14 cellular contexts compared by ENCODE assay signal in the genomic region with DNA sequence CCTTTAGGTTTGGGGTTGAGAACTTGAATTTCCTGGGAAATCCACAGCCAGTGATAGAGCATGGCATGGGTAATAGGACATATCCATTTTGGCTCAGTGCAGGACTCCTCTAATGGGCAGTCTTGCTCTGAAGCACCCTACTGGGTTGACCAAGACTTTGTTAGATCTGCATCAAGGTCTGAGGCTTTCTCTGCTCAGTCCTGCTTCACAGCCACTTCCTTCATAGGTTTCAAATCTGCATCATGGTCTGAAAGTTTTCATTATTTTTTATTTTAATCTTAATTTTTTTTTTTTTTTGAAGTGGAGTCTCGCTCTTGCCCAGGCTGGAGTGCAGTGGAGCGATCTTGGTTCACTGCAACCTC. TPM values are rescaled to one million over a fixed set of nuclear protein-coding genes. Genes with fewer than 3 reads are reported as not detected.
DNase-seq lines count a peak whose midpoint lies in the region; ATAC-seq lines count a peak whose summit lies in the region.
"Had no signal": no experiment of that assay in that cellular context is flagged by ENCODE, and none has a peak within 500 bp of the region (broad histone marks: within the 10 kb centered on the region; RNA-seq: fewer than 3 reads in every experiment).

No MANE protein-coding gene starts in this region.

- peaks cover 43% of the 10 kb centered on the region for H3K4me1 Mint-ChIP-seq in activated CD4-positive, alpha-beta T cell treated with anti-CD3 and anti-CD28 coated beads, Interleukin-2, amount 10 ng/mL, durations not matched to agents 24 days and 14 days
- H3K4me1 Mint-ChIP-seq in natural killer cell treated with Interleukin-12 subunit alpha and Interleukin-12 subunit beta and Interleukin-15 and Interleukin-18, amount 100 ng/mL, for 72 hours (ENCODE audit: low read depth in 2 of 2) = peaks cover 43 to 52% of the 10 kb centered on the region in 2 donors
- H3K4me1 Mint-ChIP-seq: brain had no signal

- peaks cover 4% of the 10 kb centered on the region for H3K9me3 Mint-ChIP-seq in activated CD4-positive, alpha-beta T cell treated with anti-CD3 and anti-CD28 coated beads, Interleukin-2, amount 10 ng/mL, durations not matched to agents 24 days and 14 days
- H3K9me3 Mint-ChIP-seq in natural killer cell treated with Interleukin-12 subunit alpha and Interleukin-12 subunit beta and Interleukin-15 and Interleukin-18, amount 100 ng/mL, for 72 hours = peaks cover 3% of the 10 kb centered on the region

- ATAC-seq in GM21737 (IDR thresholded peaks at IDR 0.05; ENCODE audit: unreplicated experiment) (peak; percentile 50), HG03439 (IDR thresholded peaks at IDR 0.05; ENCODE audit: unreplicated experiment) (peak; percentile 44)
- peak in 1 of 2 donors; percentile 23 for ATAC-seq in natural killer cell treated with Interleukin-12 subunit alpha and Interleukin-12 subunit beta and Interleukin-15 and Interleukin-18, amount 100 ng/mL, for 72 hours
- ATAC-seq: A549 had no signal

- peak overlapping the region; percentile 73 for H3K4me3 Mint-ChIP-seq in activated CD4-positive, alpha-beta T cell treated with anti-CD3 and anti-CD28 coated beads, Interleukin-2, amount 10 ng/mL, durations not matched to agents 24 days and 14 days
- H3K4me3 Mint-ChIP-seq in natural killer cell treated with Interleukin-12 subunit alpha and Interleukin-12 subunit beta and Interleukin-15 and Interleukin-18, amount 100 ng/mL, for 72 hours = peak overlapping the region; percentile 71
- H3K4me3 Mint-ChIP-seq: brain had no signal

- H3K36me3 Mint-ChIP-seq in activated CD4-positive, alpha-beta T cell treated with anti-CD3 and anti-CD28 coated beads, Interleukin-2, amount 10 ng/mL, durations not matched to agents 24 days and 14 days (ENCODE audit: low read depth) = peaks cover 28% of the 10 kb centered on the region
- H3K36me3 Mint-ChIP-seq in natural killer cell treated with Interleukin-12 subunit alpha and Interleukin-12 subunit beta and Interleukin-15 and Interleukin-18, amount 100 ng/mL, for 72 hours = peaks cover 8% of the 10 kb centered on the region

- intact Hi-C loops in activated CD4-positive, alpha-beta T cell treated with anti-CD3 and anti-CD28 coated beads, Interleukin-2, amount 10 ng/mL, durations not matched to agents 24 days and 14 days (cut with micrococcal nuclease) = no loop called here

- H3K27ac Mint-ChIP-seq in activated CD4-positive, alpha-beta T cell treated with anti-CD3 and anti-CD28 coated beads, Interleukin-2, amount 10 ng/mL, durations not matched to agents 24 days and 14 days = peak overlapping the region; percentile 92
- peak overlapping the region; percentile 54 to 88 for H3K27ac Mint-ChIP-seq in natural killer cell treated with Interleukin-12 subunit alpha and Interleukin-12 subunit beta and Interleukin-15 and Interleukin-18, amount 100 ng/mL, for 72 hours
- H3K27ac Mint-ChIP-seq: brain had no signal

- no peaks in the 10 kb centered on the region for H3K27me3 Mint-ChIP-seq in activated CD4-positive, alpha-beta T cell treated with anti-CD3 and anti-CD28 coated beads, Interleukin-2, amount 10 ng/mL, durations not matched to agents 24 days and 14 days
- no peaks in the 10 kb centered on the region for H3K27me3 Mint-ChIP-seq in natural killer cell treated with Interleukin-12 subunit alpha and Interleukin-12 subunit beta and Interleukin-15 and Interleukin-18, amount 100 ng/mL, for 72 hours
- H3K27me3 Mint-ChIP-seq: brain had no signal

- DNase-seq in activated CD4-positive, alpha-beta T cell treated with anti-CD3 and anti-CD28 coated beads, Interleukin-2, amount 10 ng/mL, durations not matched to agents 24 days and 14 days = peak; percentile 57
- no peak for DNase-seq in activated CD4-positive, alpha-beta T cell treated with anti-CD3 and anti-CD28 coated beads for 48 hours
- DNase-seq in natural killer cell treated with Interleukin-12 subunit alpha and Interleukin-12 subunit beta and Interleukin-15 and Interleukin-18, amount 100 ng/mL, for 72 hours (ENCODE audit: low spot score) = no peak
- DNase-seq in NCI-H524 treated with DMSO at 0.1 percent for 48 hours (lab: John Stamatoyannopoulos, UW) (no peak), NCI-H146 (lab: John Stamatoyannopoulos, UW) (no peak), activated T-cell treated with anti-CD3 and anti-CD28 coated beads for 4 hours (no peak)
- DNase-seq: activated CD4-positive, alpha-beta T cell treated with anti-CD3 and anti-CD28 coated beads, Interleukin-2, amount 50 U/mL, for 4 hours; DMS79 treated with DMSO at 0.1 percent for 48 hours; NCI-H2081; Right ventricle myocardium superior had no signal

RNA-seq across cellular contexts. Expression of a gene that starts 36.5 kb away (rescaled TPM):
- 238 and 244 TPM in 2 replicates for total RNA-seq in activated CD4-positive, alpha-beta T cell treated with anti-CD3 and anti-CD28 coated beads, Interleukin-2, amount 10 ng/mL, durations not matched to agents 24 days and 14 days
- 100 to 1,000 TPM; 190 to 201 TPM for total RNA-seq in natural killer cell treated with Interleukin-12 subunit alpha and Interleukin-12 subunit beta and Interleukin-15 and Interleukin-18, amount 100 ng/mL, for 72 hours
